In the genomic region with DNA sequence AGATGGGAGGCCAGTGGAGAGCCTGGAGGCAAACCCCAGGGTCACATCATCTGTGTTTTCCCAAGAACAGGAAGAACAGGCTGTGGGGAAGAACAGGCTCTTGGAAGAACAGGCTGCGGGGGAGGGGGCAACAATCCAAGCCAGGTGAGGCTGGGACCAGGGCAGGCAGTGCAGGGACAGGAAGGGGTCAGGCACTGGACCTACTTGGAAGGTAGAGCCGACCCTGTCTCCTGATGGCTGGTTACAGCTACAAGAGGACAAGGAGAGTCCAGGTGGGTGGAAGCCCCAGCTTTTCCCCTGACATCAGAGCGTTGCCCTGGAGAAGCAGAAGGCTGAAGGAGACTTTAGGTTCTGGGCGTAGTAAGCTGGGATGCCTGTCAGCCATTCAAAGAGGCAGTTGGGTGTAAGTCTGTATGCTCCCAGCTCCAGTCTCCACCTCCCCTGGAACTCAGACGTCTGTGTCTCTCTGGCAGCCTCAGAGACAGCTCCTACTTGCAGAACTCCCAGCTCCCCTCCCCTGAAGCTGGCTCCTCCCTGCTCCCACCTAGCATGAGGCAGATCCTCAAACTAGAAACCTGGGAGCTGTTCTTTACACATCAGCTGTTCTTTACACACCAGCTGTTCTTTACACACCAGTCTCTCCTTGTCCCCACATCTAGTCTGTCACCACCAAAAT, we compare ENCODE assay signal across 1 cellular context.
TF ChIP-seq lines count a peak whose summit lies in the region.

No MANE protein-coding gene starts in this region.

TF ChIP-seq in H1, 55 proteins besides CTCF, POLR2A, EP300 and RAD21:
- TF ChIP-seq SP1 (IDR thresholded peaks at IDR 0.05; ENCODE audit: low read depth, low read length), result 0 out of 2 replicates have a peak, but pooled peaks have one; percentile 22
- no peak for TF ChIP-seq POU5F1 (IDR thresholded peaks at IDR 0.05; ENCODE audit: low read depth, low read length)
